In the genomic region with DNA sequence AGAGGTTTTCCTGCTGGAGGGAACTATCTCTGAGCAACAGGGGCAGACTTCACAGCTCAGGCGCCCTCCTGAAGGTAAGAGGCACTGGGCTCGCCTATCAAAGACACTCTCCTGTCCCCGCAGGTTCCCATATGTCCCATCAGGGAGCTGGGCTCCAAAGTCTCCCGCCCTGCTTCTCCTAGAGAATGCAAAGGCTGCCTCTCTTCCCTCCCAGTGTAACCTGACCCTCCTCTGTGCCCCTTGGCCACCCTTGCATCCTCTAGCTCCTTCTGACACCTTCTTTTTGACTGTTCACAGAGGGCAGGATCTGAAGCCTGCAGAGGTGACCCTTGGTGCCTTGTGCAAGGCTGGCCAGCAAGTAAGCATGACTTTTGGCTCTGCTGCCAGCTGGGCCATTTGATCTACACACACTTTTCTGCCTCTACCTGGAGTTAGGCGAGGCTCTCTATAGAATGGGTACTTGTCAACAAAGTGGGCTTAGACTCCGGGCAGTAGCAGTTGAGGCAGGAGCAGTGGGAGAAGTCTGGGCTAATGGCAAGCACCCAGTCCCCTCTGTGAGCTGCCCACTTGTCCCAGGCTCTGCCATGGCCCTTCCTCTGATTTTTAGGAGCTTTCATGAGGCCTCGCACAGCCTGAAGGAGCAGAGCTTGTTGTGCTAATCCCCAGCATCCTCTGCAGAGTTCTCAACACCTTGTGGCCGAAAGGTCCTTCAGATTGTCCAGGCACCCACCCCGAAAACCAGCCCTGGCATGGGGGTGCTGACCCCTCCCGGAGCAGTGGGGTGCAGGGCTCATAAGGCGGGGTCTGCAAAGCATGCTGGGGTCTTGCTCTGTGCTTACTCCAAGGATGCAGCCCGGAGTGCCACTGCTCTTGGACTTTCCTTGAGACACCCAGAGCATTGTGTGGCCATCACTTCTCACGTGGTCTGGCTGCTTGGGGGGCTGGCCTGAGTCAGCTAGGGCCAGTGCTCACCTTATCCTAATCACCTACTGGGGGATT, we compare ENCODE assay signal across 12 cellular contexts.
A peak's percentile ranks its signal among the peaks of the same experiment; 100 is the strongest.
DNase-seq lines count a peak whose midpoint lies in the region; ATAC-seq and TF ChIP-seq lines count a peak whose summit lies in the region.
"Had no signal": no experiment of that assay in that cellular context is flagged by ENCODE, and none has a peak within 500 bp of the region (broad histone marks: within the 10 kb centered on the region; RNA-seq: fewer than 3 reads in every experiment).

No MANE protein-coding gene starts in this region.

- TF ChIP-seq CTCF in sigmoid colon (IDR thresholded peaks at IDR 0.05) (no peak), neural progenitor cell (IDR thresholded peaks at IDR 0.05) (no peak)

- no peak overlapping the region for H2AFZ ChIP-seq in neural progenitor cell (replicated peaks)

- H3F3A ChIP-seq in neural progenitor cell (ENCODE audit: low read depth), result no peaks in the 10 kb centered on the region

- H3K4me1 ChIP-seq in CD8-positive, alpha-beta memory T cell (ENCODE audit: insufficient read depth, low read length), result peaks cover 37% of the 10 kb centered on the region
- H3K4me1 ChIP-seq in sigmoid colon, result peaks cover 0 to 8% (median 0%) of the 10 kb centered on the region in 4 donors
- no peaks in the 10 kb centered on the region for H3K4me1 ChIP-seq in neural progenitor cell

- H3K27ac Mint-ChIP-seq in CD8-positive, alpha-beta memory T cell, result peak overlapping the region in 7 of 8 donors; percentile 73 to 99 (median 98)
- H3K27ac Mint-ChIP-seq in neural progenitor cell, result no peak overlapping the region
- H3K27ac Mint-ChIP-seq: activated T-helper 17 cell treated with anti-CD3 and anti-CD28 coated beads, Interleukin-2, amount 50 U/mL, for 72 hours had no signal

- no peaks in the 10 kb centered on the region for H4K20me1 ChIP-seq in neural progenitor cell (ENCODE audit: low read depth)

- no peaks in the 10 kb centered on the region for H3K27me3 ChIP-seq in CD8-positive, alpha-beta memory T cell (ENCODE audit: insufficient read depth, low read length, poor library complexity, severe bottlenecking)
- H3K27me3 ChIP-seq in sigmoid colon (no peaks in the 10 kb centered on the region), neural progenitor cell (no peaks in the 10 kb centered on the region)

- H3K36me3 Mint-ChIP-seq in CD8-positive, alpha-beta memory T cell, result no peaks in the 10 kb centered on the region
- H3K36me3 Mint-ChIP-seq in neural progenitor cell, result peaks cover 4% of the 10 kb centered on the region

- no peak for TF ChIP-seq POLR2A in sigmoid colon (IDR thresholded peaks at IDR 0.05)

- peaks cover 30 to 54% (median 47%) of the 10 kb centered on the region in 3 donors for H3K4me1 Mint-ChIP-seq in CD8-positive, alpha-beta memory T cell
- peaks cover 2% of the 10 kb centered on the region for H3K4me1 Mint-ChIP-seq in neural progenitor cell

- H3K9me3 ChIP-seq in CD8-positive, alpha-beta memory T cell (ENCODE audit: low read length), result no peaks in the 10 kb centered on the region
- no peaks in the 10 kb centered on the region for H3K9me3 ChIP-seq in sigmoid colon
- no peaks in the 10 kb centered on the region for H3K9me3 ChIP-seq in neural progenitor cell (ENCODE audit: low read depth)

- DNase-seq in CD8-positive, alpha-beta memory T cell, result peak in 1 of 5 donors; percentile 37
- peak; percentile 52 for DNase-seq in activated CD8-positive, alpha-beta memory T cell treated with anti-CD3 and anti-CD28 coated beads, Interleukin-2, amount 50 U/mL, for 48 hours
- DNase-seq in left ventricle myocardium superior (peak; percentile 29), sigmoid colon (peak; percentile 61), neural progenitor cell (ENCODE audit: low spot score) (no peak), NCI-H1417 (lab: John Stamatoyannopoulos, UW) (no peak), NCI-H1694 treated with DMSO at 0.1 percent for 48 hours (lab: John Stamatoyannopoulos, UW) (no peak)
- DNase-seq: DMS53, kidney glomerular epithelial cell had no signal

- no peaks in the 10 kb centered on the region for H3K36me3 ChIP-seq in CD8-positive, alpha-beta memory T cell (ENCODE audit: insufficient read depth, low read length)
- no peaks in the 10 kb centered on the region for H3K36me3 ChIP-seq in sigmoid colon
- no peaks in the 10 kb centered on the region for H3K36me3 ChIP-seq in neural progenitor cell

- TF ChIP-seq EP300 in sigmoid colon (IDR thresholded peaks at IDR 0.05), result no peak

- no peaks in the 10 kb centered on the region for H3K79me2 ChIP-seq in neural progenitor cell (ENCODE audit: low read depth)

- peak overlapping the region in 3 of 7 donors; percentile 49 to 55 (median 55) for H3K4me3 Mint-ChIP-seq in CD8-positive, alpha-beta memory T cell
- H3K4me3 Mint-ChIP-seq in neural progenitor cell, result no peak overlapping the region

- peaks cover 0 to 6% of the 10 kb centered on the region in 2 donors for H3K27me3 Mint-ChIP-seq in CD8-positive, alpha-beta memory T cell
- H3K27me3 Mint-ChIP-seq in neural progenitor cell (ENCODE audit: insufficient read depth, low read depth), result peaks cover 24% of the 10 kb centered on the region
- H3K27me3 Mint-ChIP-seq: activated T-helper 17 cell treated with anti-CD3 and anti-CD28 coated beads, Interleukin-2, amount 50 U/mL, for 72 hours had no signal

- H3K4me2 ChIP-seq in neural progenitor cell, result no peak overlapping the region

- H3K9ac ChIP-seq in neural progenitor cell, result no peak overlapping the region

- ATAC-seq in left ventricle myocardium superior, result no peak
- ATAC-seq in HG02981 (IDR thresholded peaks at IDR 0.05; ENCODE audit: unreplicated experiment), result no peak
- ATAC-seq: activated T-helper 17 cell treated with anti-CD3 and anti-CD28 coated beads, Interleukin-2, amount 50 U/mL, for 72 hours had no signal

- POLR2A ChIA-PET in CD8-positive, alpha-beta memory T cell (lab: Charles Lee), result no interaction called here

- H3K4me3 ChIP-seq in CD8-positive, alpha-beta memory T cell (ENCODE audit: low read length), result no peak overlapping the region
- H3K4me3 ChIP-seq in sigmoid colon, result no peak overlapping the region
- no peak overlapping the region for H3K4me3 ChIP-seq in neural progenitor cell
- H3K4me3 ChIP-seq: SK-N-MC had no signal

- H3K27ac ChIP-seq in CD8-positive, alpha-beta memory T cell (ENCODE audit: low read depth, low read length), result no peak overlapping the region
- peak overlapping the region; percentile 49 to 74 (median 68) for H3K27ac ChIP-seq in sigmoid colon
- H3K27ac ChIP-seq in neural progenitor cell, result no peak overlapping the region
- H3K27ac ChIP-seq: SK-N-MC had no signal

- no peaks in the 10 kb centered on the region for H3K9me3 Mint-ChIP-seq in CD8-positive, alpha-beta memory T cell
- H3K9me3 Mint-ChIP-seq in neural progenitor cell, result peaks cover 15% of the 10 kb centered on the region
- H3K9me3 Mint-ChIP-seq: activated T-helper 17 cell treated with anti-CD3 and anti-CD28 coated beads, Interleukin-2, amount 50 U/mL, for 72 hours had no signal

- WGBS in sigmoid colon, 2 donors, result 87 to 88% methylated on average over 13 of the region's 13 CpGs

- intact Hi-C loops in left ventricle myocardium superior (cut with micrococcal nuclease) (no loop called here), sigmoid colon (cut with DNase I) (no loop called here)

- CTCF ChIA-PET in CD8-positive, alpha-beta memory T cell (lab: Charles Lee), result interaction anchor here (0.8 to 1.2 kb wide), 2 partner anchors 153 to 420 kb away, joined by 4 read pairs; no protein-coding TSS in a partner anchor

Comparison
In these comparisons a context has a peak if more than half of its experiments do, and no peak if none do; other contexts are left out.
1. DNase-seq: peak in activated CD8-positive, alpha-beta memory T cell treated with anti-CD3 and anti-CD28 coated beads, Interleukin-2, amount 50 U/mL, for 48 hours (single experiment), left ventricle myocardium superior (single experiment) and sigmoid colon (single experiment); none in neural progenitor cell (single experiment), NCI-H1417 (0 of 3) and NCI-H1694 treated with DMSO at 0.1 percent for 48 hours (single experiment).
2. H3K27ac ChIP-seq: peak in sigmoid colon (4 of 4); none in CD8-positive, alpha-beta memory T cell (single experiment) and neural progenitor cell (single experiment).